ENCODE assay signal across 14 cellular contexts in genomic region chr9:83986223-83986622, GRCh38. TPM values are rescaled to one million over a fixed set of nuclear protein-coding genes. Genes with fewer than 3 reads are reported as not detected.
DNase-seq lines count a peak whose midpoint lies in the region; ATAC-seq, FAIRE-seq and TF ChIP-seq lines count a peak whose summit lies in the region.
"Had no signal": no experiment of that assay in that cellular context is flagged by ENCODE, and none has a peak within 500 bp of the region (broad histone marks: within the 10 kb centered on the region; RNA-seq: fewer than 3 reads in every experiment).

No MANE protein-coding gene starts in this region.

- no peaks in the 10 kb centered on the region for H3K27me3 ChIP-seq in colonic mucosa

- intact Hi-C loops in colonic mucosa (cut with DNase I) = loop anchor here (10.0 kb wide), 1 partner anchor 159 kb away; no protein-coding TSS in a partner anchor
- intact Hi-C loops in left ventricle myocardium superior (cut with micrococcal nuclease) = no loop called here
- intact Hi-C loops in posterior vena cava (cut with DNase I) = no loop called here

- H3K4me1 ChIP-seq in colonic mucosa = peaks cover 7% of the 10 kb centered on the region

- H3K4me3 ChIP-seq in GM12865 (ENCODE audit: low read depth, low read length) = peak overlapping the region; percentile 41
- H3K4me3 ChIP-seq in colonic mucosa = no peak overlapping the region

- H3K9ac ChIP-seq in colonic mucosa (ENCODE audit: low read depth in 2 of 2, low read length in 2 of 2) = no peak overlapping the region

- H3K9me3 ChIP-seq in colonic mucosa = no peaks in the 10 kb centered on the region

- no peak for TF ChIP-seq CTCF in GM12865 (IDR thresholded peaks at IDR 0.05; ENCODE audit: insufficient read depth, low read depth, low read length, missing control alignments)
- no peak for TF ChIP-seq CTCF in colonic mucosa (IDR thresholded peaks at IDR 0.05)

- no peak for ATAC-seq in left ventricle myocardium superior

- no peaks in the 10 kb centered on the region for H3K36me3 ChIP-seq in colonic mucosa

- H3K27ac ChIP-seq in colonic mucosa = peak overlapping the region; percentile 39

- FAIRE-seq in H54 (lab: Jason Lieb, UNC) = peak; percentile 48
- FAIRE-seq: frontal cortex had no signal

- no peak for TF ChIP-seq POLR2A in H54 (IDR thresholded peaks at IDR 0.05; ENCODE audit: low read depth, low read length)

- DNase-seq in GM12865 (ENCODE audit: low read depth) = peak; percentile 21
- no peak for DNase-seq in H54 (ENCODE audit: insufficient read length, low spot score)
- DNase-seq in MV-4-11 (lab: John Stamatoyannopoulos, UW) = peak; percentile 37
- DNase-seq in colonic mucosa = no peak
- DNase-seq in NCI-H446 (lab: John Stamatoyannopoulos, UW) = no peak
- DNase-seq in NCI-H748 treated with DMSO at 0.1 percent for 48 hours (lab: John Stamatoyannopoulos, UW) = no peak
- DNase-seq in left ventricle myocardium superior = no peak
- DNase-seq in posterior vena cava (ENCODE audit: low spot score) = no peak
- DNase-seq: activated CD4-positive, alpha-beta T cell treated with anti-CD3 and anti-CD28 coated beads, Interleukin-2, amount 10 ng/mL, durations not matched to agents 7 days and 5 days; activated effector memory CD4-positive, alpha-beta T cell treated with Interleukin-2 at 50 U/mL for 16 hours; DMS79; NCI-H2171; stimulated activated CD4-positive, alpha-beta T cell treated with anti-CD3 and anti-CD28 coated beads, Interleukin-2, amount 100 ng/mL, for 48 hours had no signal

RNA-seq across cellular contexts. Expression of gene RMI1, which starts 5.6 kb away (rescaled TPM):
- total RNA-seq in colonic mucosa (10 to 100 TPM in 1 of 2 donors, 1 to 10 TPM in 1; 9.6 to 16.9 TPM), left ventricle myocardium superior (6.9 TPM), posterior vena cava (1 to 10 TPM; 3.7 to 4.0 TPM)

RNA-seq across cellular contexts. Expression of gene HNRNPK, which starts 6.2 kb away (rescaled TPM):
- 100 to 1,000 TPM; 451 to 491 TPM for total RNA-seq in colonic mucosa
- 289 TPM for total RNA-seq in left ventricle myocardium superior
- total RNA-seq in posterior vena cava = 100 to 1,000 TPM; 343 to 360 TPM

Comparison
In these comparisons a context has a peak if more than half of its experiments do, and no peak if none do; other contexts are left out.
1. DNase-seq: peak in GM12865 (single experiment) and MV-4-11 (single experiment); none in H54 (single experiment), colonic mucosa (single experiment), NCI-H446 (0 of 2), NCI-H748 treated with DMSO at 0.1 percent for 48 hours (single experiment), left ventricle myocardium superior (single experiment) and posterior vena cava (single experiment).